In genomic region chr1:181783208-181783607, GRCh38 we compare ENCODE assay signal across 34 cellular contexts.
"Had no signal": no experiment of that assay in that cellular context is flagged by ENCODE, and none has a peak within 500 bp of the region (broad histone marks: within the 10 kb centered on the region; RNA-seq: fewer than 3 reads in every experiment).

No MANE protein-coding gene starts in this region.

- H3K9me3 Mint-ChIP-seq: activated B cell treated with CpG ODN at 0.5 μM for 24 hours; activated CD4-positive, alpha-beta memory T cell treated with anti-CD3 and anti-CD28 coated beads for 36 hours; activated naive CD4-positive, alpha-beta T cell treated with anti-CD3 and anti-CD28 coated beads for 36 hours; activated T-cell treated with anti-CD3 and anti-CD28 coated beads, Interleukin-2, amount 50 U/mL, for 4 hours; activated T-helper 1 cell treated with anti-CD3 and anti-CD28 coated beads, Interleukin-12 subunit alpha, Interleukin-12 subunit beta, Interleukin-2, Interleukin-4 antibody, amounts not matched to agents 30 ng/mL and 10 ng/mL and 1 ng/mL, durations not matched to agents 14 hours and 24 hours and 36 hours; T-helper 1 cell treated with Interleukin-12 subunit alpha and Interleukin-12 subunit beta and Interleukin-4 antibody, amounts not matched to agents 30 μg/mL and 1 μg/mL, for 36 hours; T-helper 2 cell treated with Interferon-gamma antibody and Interleukin-4, amounts not matched to agents 5 μg/mL and 100 μg/mL, for 36 hours had no signal

- H3K4me3 ChIP-seq: adrenal gland, body of pancreas, breast epithelium, MG63, Peyer's patch, SJSA1 had no signal

- H3K9me2 ChIP-seq: SK-N-SH had no signal

- H3K4me3 Mint-ChIP-seq: activated B cell treated with CpG ODN at 0.5 μM for 24 hours; activated CD4-positive, alpha-beta memory T cell treated with anti-CD3 and anti-CD28 coated beads for 36 hours; activated naive CD4-positive, alpha-beta T cell treated with anti-CD3 and anti-CD28 coated beads for 36 hours; activated T-cell treated with anti-CD3 and anti-CD28 coated beads, Interleukin-2, amount 50 U/mL, for 4 hours; activated T-helper 1 cell treated with anti-CD3 and anti-CD28 coated beads, Interleukin-12 subunit alpha, Interleukin-12 subunit beta, Interleukin-2, Interleukin-4 antibody, amounts not matched to agents 30 ng/mL and 10 ng/mL and 1 ng/mL, durations not matched to agents 14 hours and 24 hours and 36 hours; T-helper 1 cell treated with Interleukin-12 subunit alpha and Interleukin-12 subunit beta and Interleukin-4 antibody, amounts not matched to agents 30 μg/mL and 1 μg/mL, for 36 hours; T-helper 2 cell treated with Interferon-gamma antibody and Interleukin-4, amounts not matched to agents 5 μg/mL and 100 μg/mL, for 36 hours had no signal

- H3K36me3 ChIP-seq: adrenal gland, breast epithelium, MG63, Peyer's patch, SJSA1 had no signal

- ATAC-seq: activated naive CD4-positive, alpha-beta T cell treated with anti-CD3 and anti-CD28 coated beads, Interleukin-2, amount 50 U/mL, for 72 hours; activated T-cell treated with anti-CD3 and anti-CD28 coated beads, Interleukin-2, amount 50 U/mL, for 4 hours; body of pancreas; PC-3 had no signal

- H3K4me2 ChIP-seq: SK-N-SH had no signal

- H3K36me3 Mint-ChIP-seq: activated CD4-positive, alpha-beta memory T cell treated with anti-CD3 and anti-CD28 coated beads for 36 hours; activated naive CD4-positive, alpha-beta T cell treated with anti-CD3 and anti-CD28 coated beads, Interleukin-2, amount 50 U/mL, for 72 hours had no signal

- H3K4me1 ChIP-seq: adrenal gland, body of pancreas, breast epithelium, Peyer's patch had no signal

- H3K9me3 ChIP-seq: adrenal gland, body of pancreas, breast epithelium, MG63, Peyer's patch, SJSA1, SK-N-SH had no signal

- H3K27ac ChIP-seq: adrenal gland, body of pancreas, breast epithelium, Peyer's patch, SJSA1 had no signal

- DNase-seq: activated B cell treated with CpG ODN at 0.5 μM for 24 hours; activated CD4-positive, alpha-beta memory T cell treated with anti-CD3 and anti-CD28 coated beads for 36 hours; activated CD4-positive, alpha-beta T cell treated with anti-CD3 and anti-CD28 coated beads for 4 hours; activated CD4-positive, alpha-beta T cell treated with anti-CD3 and anti-CD28 coated beads, Interleukin-2, amount 50 U/mL, for 1 hour; activated CD4-positive, CD25-positive, alpha-beta regulatory T cell treated with anti-CD3 and anti-CD28 coated beads, Interleukin-2, amount 50 U/mL, for 72 hours; activated CD8-positive, alpha-beta memory T cell treated with anti-CD3 and anti-CD28 coated beads, Interleukin-2, amount 50 U/mL, for 4 hours; activated gamma-delta T cell treated with Interleukin-2 at 50 U/mL for 16 hours; activated naive CD4-positive, alpha-beta T cell treated with anti-CD3 and anti-CD28 coated beads for 36 hours; activated T-cell treated with anti-CD3 and anti-CD28 coated beads for 4 hours; activated T-cell treated with anti-CD3 and anti-CD28 coated beads, Interleukin-2, amount 50 U/mL, for 4 hours; adrenal gland; body of pancreas; Kasumi-1; KG1; MG63; NCI-H1048; NCI-H1105 treated with DMSO at 0.1 percent for 48 hours; NCI-H1436; NCI-H1694; NCI-H1930; NCI-H2081 treated with DMSO at 0.1 percent for 48 hours; NCI-H345; NCI-H524 treated with DMSO at 0.1 percent for 48 hours; PC-3; Peyer's patch; RPMI8226; SHP77 treated with DMSO at 0.1 percent for 48 hours; SK-N-SH had no signal

- H3K4me1 Mint-ChIP-seq: activated B cell treated with CpG ODN at 0.5 μM for 24 hours had no signal

- H3K27me3 Mint-ChIP-seq: activated B cell treated with CpG ODN at 0.5 μM for 24 hours had no signal

- H3K27ac Mint-ChIP-seq: activated B cell treated with CpG ODN at 0.5 μM for 24 hours; activated CD4-positive, alpha-beta memory T cell treated with anti-CD3 and anti-CD28 coated beads for 36 hours; activated naive CD4-positive, alpha-beta T cell treated with anti-CD3 and anti-CD28 coated beads for 36 hours; activated naive CD4-positive, alpha-beta T cell treated with anti-CD3 and anti-CD28 coated beads, Interleukin-2, amount 50 U/mL, for 72 hours; activated T-helper 1 cell treated with anti-CD3 and anti-CD28 coated beads, Interleukin-12 subunit alpha, Interleukin-12 subunit beta, Interleukin-2, Interleukin-4 antibody, amounts not matched to agents 30 ng/mL and 10 ng/mL and 1 ng/mL, durations not matched to agents 14 hours and 24 hours and 36 hours; T-helper 1 cell treated with Interleukin-12 subunit alpha and Interleukin-12 subunit beta and Interleukin-4 antibody, amounts not matched to agents 30 μg/mL and 1 μg/mL, for 36 hours; T-helper 2 cell treated with Interferon-gamma antibody and Interleukin-4, amounts not matched to agents 5 μg/mL and 100 μg/mL, for 36 hours had no signal

- H3K27me3 ChIP-seq: adrenal gland, body of pancreas, breast epithelium, Peyer's patch, SJSA1 had no signal
